Comparison of ENCODE assay signal across 25 cellular contexts in genomic region chr10:125041856-125042506, GRCh38.
DNase-seq lines count a peak whose midpoint lies in the region; ATAC-seq and TF ChIP-seq lines count a peak whose summit lies in the region.
"Had no signal": no experiment of that assay in that cellular context is flagged by ENCODE, and none has a peak within 500 bp of the region (broad histone marks: within the 10 kb centered on the region; RNA-seq: fewer than 3 reads in every experiment).

No MANE protein-coding gene starts in this region.

- no peaks in the 10 kb centered on the region for H3K9me3 ChIP-seq in HEK293 (ENCODE audit: control insufficient read depth, insufficient read depth, low read depth, low read length)
- H3K9me3 ChIP-seq: BLaER1, HAP-1, pancreas, spleen had no signal

- H3K4me1 Mint-ChIP-seq in brain, result peaks cover 96% of the 10 kb centered on the region
- H3K4me1 Mint-ChIP-seq in activated CD4-positive, alpha-beta T cell treated with anti-CD3 and anti-CD28 coated beads for 36 hours, result no peaks in the 10 kb centered on the region
- H3K4me1 Mint-ChIP-seq: memory B cell had no signal

- POLR2A ChIA-PET in HEK293 (lab: Yijun Ruan, JAX), result interaction anchor here (0.5 kb wide), 1 partner anchor 132 kb away, joined by 5 read pairs; no protein-coding TSS in a partner anchor
- POLR2A ChIA-PET in activated CD4-positive, alpha-beta T cell treated with anti-CD3 and anti-CD28 coated beads for 36 hours (lab: Charles Lee), result interaction anchor here (0.6 kb wide), 1 partner anchor 14 kb away, joined by 4 read pairs; no protein-coding TSS in a partner anchor

- peaks cover 0 to 8% of the 10 kb centered on the region in 2 experiments; a peak in 1 of 3 replicates for H3K36me3 ChIP-seq in HEK293 (ENCODE audit: control insufficient read depth in 2 of 2, insufficient read depth in 1 of 2, low read length in 2 of 2)
- H3K36me3 ChIP-seq: pancreas had no signal

- H3K36me3 Mint-ChIP-seq in brain, result peaks cover 14% of the 10 kb centered on the region
- no peaks in the 10 kb centered on the region for H3K36me3 Mint-ChIP-seq in activated CD4-positive, alpha-beta T cell treated with anti-CD3 and anti-CD28 coated beads for 36 hours (ENCODE audit: low read depth)
- H3K36me3 Mint-ChIP-seq: memory B cell had no signal

- H3K27ac ChIP-seq in HEK293 (ENCODE audit: extremely low read depth, low read depth, low read length), result no peak overlapping the region
- H3K27ac ChIP-seq: BLaER1, pancreas had no signal

- TF ChIP-seq CTCF in HEK293 (tag by site-specific recombination; IDR thresholded peaks at IDR 0.05) (no peak), brain (conservative IDR thresholded peaks at IDR 0.05) (no peak)

- peak overlapping the region in 2 of 5 experiments; percentile 2 to 38 for H3K4me3 Mint-ChIP-seq in brain
- H3K4me3 Mint-ChIP-seq in activated CD4-positive, alpha-beta T cell treated with anti-CD3 and anti-CD28 coated beads for 36 hours, result no peak overlapping the region
- H3K4me3 Mint-ChIP-seq: memory B cell had no signal

- no peaks in the 10 kb centered on the region for H3K27me3 Mint-ChIP-seq in brain
- no peaks in the 10 kb centered on the region for H3K27me3 Mint-ChIP-seq in activated CD4-positive, alpha-beta T cell treated with anti-CD3 and anti-CD28 coated beads for 36 hours

- DNase-seq in left kidney (ENCODE audit: low read depth, low spot score) (peak; percentile 56), posterior vena cava (ENCODE audit: low spot score) (peak; percentile 58), glomerular visceral epithelial cell (ENCODE audit: extremely low spot score) (no peak), NCI-H2081 (lab: John Stamatoyannopoulos, UW) (no peak)
- DNase-seq in activated CD4-positive, alpha-beta T cell treated with anti-CD3 and anti-CD28 coated beads for 36 hours, result no peak
- DNase-seq: activated CD4-positive, CD25-positive, alpha-beta regulatory T cell treated with anti-CD3 and anti-CD28 coated beads, Interleukin-2, amount 50 U/mL, for 72 hours; activated CD8-positive, alpha-beta memory T cell treated with anti-CD3 and anti-CD28 coated beads for 24 hours; activated gamma-delta T cell treated with Interleukin-2 at 50 U/mL for 16 hours; activated T-cell treated with anti-CD3 and anti-CD28 coated beads, Interleukin-2, amount 50 U/mL, for 1 hour; effector memory CD4-positive, alpha-beta T cell; erythroblast; left colon; NCI-H1436; NCI-H82; pancreas; right cardiac atrium; spleen; stimulated activated CD4-positive, alpha-beta T cell treated with anti-CD3 and anti-CD28 coated beads, Interleukin-2, amount 100 ng/mL, for 48 hours; trophoblast cell had no signal

- intact Hi-C loops in posterior vena cava (cut with DNase I), result loop anchor here in 1 of 2 donors (10.0 kb wide), 1 partner anchor 303 kb away; no protein-coding TSS in a partner anchor
- intact Hi-C loops in activated CD4-positive, alpha-beta T cell treated with anti-CD3 and anti-CD28 coated beads for 36 hours (cut with DNase I, micrococcal nuclease), result no loop called here

- no peak for ATAC-seq in HG02884 (IDR thresholded peaks at IDR 0.05; ENCODE audit: unreplicated experiment)
- ATAC-seq in activated CD4-positive, alpha-beta T cell treated with anti-CD3 and anti-CD28 coated beads for 36 hours, result no peak
- ATAC-seq: left colon, pancreas, right cardiac atrium had no signal

- no peaks in the 10 kb centered on the region for H3K9me3 Mint-ChIP-seq in brain
- H3K9me3 Mint-ChIP-seq in activated CD4-positive, alpha-beta T cell treated with anti-CD3 and anti-CD28 coated beads for 36 hours (ENCODE audit: low read depth), result no peaks in the 10 kb centered on the region
- H3K9me3 Mint-ChIP-seq: memory B cell had no signal

- H3K4me3 ChIP-seq in HEK293 (ENCODE audit: low read depth, low read length), result no peak overlapping the region
- H3K4me3 ChIP-seq: BLaER1, HAP-1, pancreas, spleen had no signal

- peak overlapping the region; percentile 65 to 94 (median 82) for H3K27ac Mint-ChIP-seq in brain
- no peak overlapping the region for H3K27ac Mint-ChIP-seq in activated CD4-positive, alpha-beta T cell treated with anti-CD3 and anti-CD28 coated beads for 36 hours
- H3K27ac Mint-ChIP-seq: memory B cell had no signal

- CTCF ChIA-PET in HEK293 (lab: Yijun Ruan, JAX), result no interaction called here
- CTCF ChIA-PET in activated CD4-positive, alpha-beta T cell treated with anti-CD3 and anti-CD28 coated beads for 36 hours (lab: Charles Lee), result no interaction called here

- peaks cover 16% of the 10 kb centered on the region for H3K4me1 ChIP-seq in HEK293 (ENCODE audit: control insufficient read depth, insufficient read depth, low read length)

TF ChIP-seq in HEK293, 187 proteins besides CTCF, POLR2A, EP300 and RAD21:
- TF ChIP-seq ZBTB17 (tag by site-specific recombination; IDR thresholded peaks at IDR 0.05) (peak; percentile 80), GLIS1 (tag by site-specific recombination; IDR thresholded peaks at IDR 0.05) (peak; percentile 69), SCRT1 (tag by site-specific recombination; IDR thresholded peaks at IDR 0.05; ENCODE audit: borderline replicate concordance) (no peak), ZBTB8A (tag by site-specific recombination; IDR thresholded peaks at IDR 0.05) (no peak), ZIC2 (tag by site-specific recombination; IDR thresholded peaks at IDR 0.05) (peak; percentile 96), ZNF18 (tag by site-specific recombination; IDR thresholded peaks at IDR 0.05) (no peak)
TF ChIP-seq in HEK293: peak in this region for 3.

Comparison
In these comparisons a context has a peak if more than half of its experiments do, and no peak if none do; other contexts are left out.
1. DNase-seq: peak in left kidney (single experiment) and posterior vena cava (single experiment); none in glomerular visceral epithelial cell (single experiment), NCI-H2081 (0 of 2) and activated CD4-positive, alpha-beta T cell treated with anti-CD3 and anti-CD28 coated beads for 36 hours (single experiment).